11 cellular contexts compared by ENCODE assay signal in the genomic region with DNA sequence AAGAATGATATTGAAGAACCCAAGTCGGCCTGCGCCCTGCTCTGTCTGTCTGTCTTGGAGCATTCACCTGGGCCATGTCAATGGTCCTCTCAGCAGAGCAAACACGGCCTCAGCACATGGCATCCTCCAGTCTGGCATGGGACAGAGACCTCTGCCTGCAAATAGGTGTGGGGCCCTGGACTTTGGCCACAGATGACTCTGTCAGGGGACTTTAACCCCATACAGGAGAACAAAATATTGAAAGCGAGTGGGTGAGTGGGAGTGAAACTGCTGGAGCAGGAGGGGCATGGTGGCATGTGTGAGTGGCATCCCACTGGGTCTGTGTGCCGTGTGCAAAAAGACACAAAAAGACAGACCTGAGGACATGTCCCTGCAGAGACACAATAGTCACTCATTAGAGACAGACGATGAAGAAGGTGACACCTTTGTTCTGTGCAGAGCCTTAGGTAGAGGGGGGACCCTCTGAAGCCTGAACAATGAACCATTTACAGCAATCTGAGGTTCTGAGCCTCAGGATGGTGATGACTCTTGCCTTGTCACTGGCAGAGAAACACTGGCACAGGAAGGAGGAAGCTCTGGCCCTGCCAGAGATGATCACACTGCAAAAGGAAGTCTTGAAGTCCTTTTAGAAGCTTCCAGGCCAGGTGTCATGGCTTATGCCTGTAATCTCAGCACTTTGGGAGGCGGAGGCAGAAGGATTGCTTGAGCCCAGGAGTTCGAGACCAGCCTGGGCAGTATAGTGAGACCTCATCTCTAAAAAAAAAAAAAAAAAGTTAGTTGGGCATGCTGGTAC. TPM values are rescaled to one million over a fixed set of nuclear protein-coding genes. Genes with fewer than 3 reads are reported as not detected.
DNase-seq lines count a peak whose midpoint lies in the region; ATAC-seq, FAIRE-seq and TF ChIP-seq lines count a peak whose summit lies in the region.
"Had no signal": no experiment of that assay in that cellular context is flagged by ENCODE, and none has a peak within 500 bp of the region (broad histone marks: within the 10 kb centered on the region; RNA-seq: fewer than 3 reads in every experiment).

No MANE protein-coding gene starts in this region.

- POLR2A ChIA-PET in activated CD4-positive, alpha-beta memory T cell treated with anti-CD3 and anti-CD28 coated beads, Interleukin-2, amount 10 ng/mL, durations not matched to agents 7 days and 5 days (lab: Charles Lee), result interaction anchor here (0.6 to 14.0 kb wide), 8 partner anchors 8 to 240 kb away, joined by 3 to 153 read pairs (median 4); a partner anchor contains a TSS

- no peaks in the 10 kb centered on the region for H3K9me3 ChIP-seq in esophagus muscularis mucosa
- H3K9me3 ChIP-seq in pancreas, result no peaks in the 10 kb centered on the region
- H3K9me3 ChIP-seq: vagina had no signal

- H3K27me3 ChIP-seq in esophagus muscularis mucosa, result no peaks in the 10 kb centered on the region
- H3K27me3 ChIP-seq in pancreas, result no peaks in the 10 kb centered on the region
- H3K27me3 ChIP-seq: vagina had no signal

- peaks cover 70% of the 10 kb centered on the region for H3K4me1 Mint-ChIP-seq in activated T-cell treated with anti-CD3 and anti-CD28 coated beads, Interleukin-2, amount 50 U/mL, for 4 hours (ENCODE audit: low read depth)
- peaks cover 68% of the 10 kb centered on the region for H3K4me1 Mint-ChIP-seq in activated CD4-positive, alpha-beta memory T cell treated with anti-CD3 and anti-CD28 coated beads, Interleukin-2, amount 10 ng/mL, durations not matched to agents 7 days and 5 days

- no peak for TF ChIP-seq POLR2A in esophagus muscularis mucosa (IDR thresholded peaks at IDR 0.05; ENCODE audit: low read depth)

- H3K36me3 ChIP-seq in esophagus muscularis mucosa, result peaks cover 0 to 8% (median 0%) of the 10 kb centered on the region in 4 donors
- H3K36me3 ChIP-seq in pancreas, result no peaks in the 10 kb centered on the region
- H3K36me3 ChIP-seq: vagina had no signal

- 85% methylated on average over 8 of the region's 8 CpGs for WGBS in esophagus muscularis mucosa
- WGBS in pancreas, 2 donors, result 75 to 81% methylated on average over 8 of the region's 8 CpGs

- H3K36me3 Mint-ChIP-seq in activated T-cell treated with anti-CD3 and anti-CD28 coated beads, Interleukin-2, amount 50 U/mL, for 4 hours (ENCODE audit: insufficient read depth), result peaks cover 1% of the 10 kb centered on the region
- H3K36me3 Mint-ChIP-seq in activated CD4-positive, alpha-beta memory T cell treated with anti-CD3 and anti-CD28 coated beads, Interleukin-2, amount 10 ng/mL, durations not matched to agents 7 days and 5 days (ENCODE audit: low read depth), result peaks cover 24% of the 10 kb centered on the region

- DNase-seq in activated T-cell treated with anti-CD3 and anti-CD28 coated beads, Interleukin-2, amount 50 U/mL, for 4 hours, result no peak
- DNase-seq in activated T-cell treated with anti-CD3 and anti-CD28 coated beads for 4 hours (no peak), esophagus muscularis mucosa (ENCODE audit: extremely low spot score) (no peak), pancreas (no peak), NCI-H1092 treated with DMSO at 0.1 percent for 48 hours (lab: John Stamatoyannopoulos, UW) (no peak), sciatic nerve (ENCODE audit: low spot score) (no peak)
- no peak for DNase-seq in activated CD4-positive, alpha-beta memory T cell treated with anti-CD3 and anti-CD28 coated beads, Interleukin-2, amount 10 ng/mL, durations not matched to agents 7 days and 5 days
- no peak for DNase-seq in stimulated activated naive CD8-positive, alpha-beta T cell treated with anti-CD3 and anti-CD28 coated beads, Interleukin-15, Interleukin-2, amounts not matched to agents 100 U/mL and 50 U/mL, for 24 hours
- DNase-seq: T-helper 9 cell had no signal

- H3K27ac ChIP-seq in esophagus muscularis mucosa (replicated peaks in 1 of 4) (peak overlapping the region; percentile 83 to 92 (median 87)), pancreas (no peak overlapping the region)

- H3K4me3 ChIP-seq in esophagus muscularis mucosa (no peak overlapping the region), pancreas (no peak overlapping the region)

- H3K4me1 ChIP-seq in esophagus muscularis mucosa (peaks cover 15 to 23% (median 22%) of the 10 kb centered on the region in 4 donors), pancreas (peaks cover 0 to 6% (median 0%) of the 10 kb centered on the region in 3 donors)

- ATAC-seq in activated T-cell treated with anti-CD3 and anti-CD28 coated beads, Interleukin-2, amount 50 U/mL, for 4 hours, result no peak
- ATAC-seq in stimulated activated naive CD8-positive, alpha-beta T cell treated with anti-CD3 and anti-CD28 coated beads, Interleukin-15, Interleukin-2, amounts not matched to agents 100 U/mL and 50 U/mL, for 24 hours, result peak; percentile 26
- no peak for ATAC-seq in pancreas
- no peak for ATAC-seq in sciatic nerve

- H3K9me3 Mint-ChIP-seq in activated T-cell treated with anti-CD3 and anti-CD28 coated beads, Interleukin-2, amount 50 U/mL, for 4 hours, result no peaks in the 10 kb centered on the region
- no peaks in the 10 kb centered on the region for H3K9me3 Mint-ChIP-seq in activated CD4-positive, alpha-beta memory T cell treated with anti-CD3 and anti-CD28 coated beads, Interleukin-2, amount 10 ng/mL, durations not matched to agents 7 days and 5 days

- TF ChIP-seq CTCF in esophagus muscularis mucosa (IDR thresholded peaks at IDR 0.05) (no peak), pancreas (IDR thresholded peaks at IDR 0.05) (no peak)

- no peak for TF ChIP-seq EP300 in esophagus muscularis mucosa (IDR thresholded peaks at IDR 0.05)

- H3K27ac Mint-ChIP-seq in activated CD4-positive, alpha-beta memory T cell treated with anti-CD3 and anti-CD28 coated beads, Interleukin-2, amount 10 ng/mL, durations not matched to agents 7 days and 5 days, result peak overlapping the region; percentile 74

- intact Hi-C loops in esophagus muscularis mucosa (cut with DNase I) (loop anchor here (2.0 to 5.0 kb wide), 3 partner anchors 27 to 163 kb away; a partner anchor contains a TSS), pancreas (cut with DNase I) (loop anchor here in 1 of 3 donors (5.0 kb wide), 1 partner anchor 43 kb away; no protein-coding TSS in a partner anchor), sciatic nerve (cut with DNase I) (no loop called here)

- no peak for FAIRE-seq in pancreas (lab: Jason Lieb, UNC)
- FAIRE-seq: endometrium had no signal

- peak overlapping the region; percentile 35 for H3K4me3 Mint-ChIP-seq in activated T-cell treated with anti-CD3 and anti-CD28 coated beads, Interleukin-2, amount 50 U/mL, for 4 hours
- H3K4me3 Mint-ChIP-seq in activated CD4-positive, alpha-beta memory T cell treated with anti-CD3 and anti-CD28 coated beads, Interleukin-2, amount 10 ng/mL, durations not matched to agents 7 days and 5 days, result no peak overlapping the region

- CTCF ChIA-PET in activated CD4-positive, alpha-beta memory T cell treated with anti-CD3 and anti-CD28 coated beads, Interleukin-2, amount 10 ng/mL, durations not matched to agents 7 days and 5 days (lab: Charles Lee), result interaction anchor here (0.5 to 8.6 kb wide), 12 partner anchors 8 to 212 kb away, joined by 3 to 64 read pairs (median 4); a partner anchor contains a TSS

- H3K27me3 Mint-ChIP-seq in activated T-cell treated with anti-CD3 and anti-CD28 coated beads, Interleukin-2, amount 50 U/mL, for 4 hours (ENCODE audit: low read depth), result peaks cover 10% of the 10 kb centered on the region
- H3K27me3 Mint-ChIP-seq in activated CD4-positive, alpha-beta memory T cell treated with anti-CD3 and anti-CD28 coated beads, Interleukin-2, amount 10 ng/mL, durations not matched to agents 7 days and 5 days, result peaks cover 3% of the 10 kb centered on the region

RNA-seq across cellular contexts. Expression of a gene that starts 7.5 kb away (rescaled TPM):
- total RNA-seq in activated T-cell treated with anti-CD3 and anti-CD28 coated beads, Interleukin-2, amount 50 U/mL, for 4 hours, result 100 to 1,000 TPM in 1 of 3 donors, 10 to 100 TPM in 2; 71.1 to 125 (median 86.4) TPM
- 10 to 100 TPM; 91.9 TPM for total RNA-seq in activated CD4-positive, alpha-beta memory T cell treated with anti-CD3 and anti-CD28 coated beads, Interleukin-2, amount 10 ng/mL, durations not matched to agents 7 days and 5 days
- total RNA-seq in esophagus muscularis mucosa, result 1 to 10 TPM; 1.7 to 4.0 (median 2.9) TPM
- under 1 TPM in 5 of 6 donors, not detected in 1; 0.15 to 0.32 (median 0.19) TPM for total RNA-seq in pancreas
- polyA plus RNA-seq in pancreas, result under 1 TPM; 0.70 to 0.91 TPM
- total RNA-seq in sciatic nerve, result 3.4 TPM

RNA-seq across cellular contexts. Expression of a gene that starts 9.5 kb away (rescaled TPM):
- 10 to 100 TPM; 42.0 to 76.9 (median 51.4) TPM for total RNA-seq in activated T-cell treated with anti-CD3 and anti-CD28 coated beads, Interleukin-2, amount 50 U/mL, for 4 hours
- 100 to 1,000 TPM; 324 to 327 TPM for total RNA-seq in activated CD4-positive, alpha-beta memory T cell treated with anti-CD3 and anti-CD28 coated beads, Interleukin-2, amount 10 ng/mL, durations not matched to agents 7 days and 5 days
- 10 to 100 TPM in 2 of 4 donors, 1 to 10 TPM in 2; 6.6 to 16.2 (median 10.1) TPM for total RNA-seq in esophagus muscularis mucosa
- 10 to 100 TPM in 1 of 6 donors, 1 to 10 TPM in 5; 1.2 to 19.9 (median 4.0) TPM for total RNA-seq in pancreas
- 1 to 10 TPM; 1.2 to 2.0 TPM for polyA plus RNA-seq in pancreas
- 20.6 TPM for total RNA-seq in sciatic nerve

RNA-seq across cellular contexts. Expression of a gene that starts 13.7 kb away (rescaled TPM):
- total RNA-seq in activated T-cell treated with anti-CD3 and anti-CD28 coated beads, Interleukin-2, amount 50 U/mL, for 4 hours, result 10 to 100 TPM; 26.3 to 32.6 (median 29.4) TPM
- 10 to 100 TPM; 47.0 to 49.6 TPM for total RNA-seq in activated CD4-positive, alpha-beta memory T cell treated with anti-CD3 and anti-CD28 coated beads, Interleukin-2, amount 10 ng/mL, durations not matched to agents 7 days and 5 days
- 100 to 1,000 TPM; 256 to 419 (median 338) TPM for total RNA-seq in esophagus muscularis mucosa
- total RNA-seq in pancreas, result 100 to 1,000 TPM in 1 of 6 donors, 10 to 100 TPM in 5; 41.0 to 117 (median 58.3) TPM
- 100 to 1,000 TPM; 128 to 276 TPM for polyA plus RNA-seq in pancreas
- total RNA-seq in sciatic nerve, result 352 TPM

RNA-seq across cellular contexts. Expression of a gene that starts 26.9 kb away (rescaled TPM):
- 100 to 1,000 TPM; 185 to 199 (median 189) TPM for total RNA-seq in activated T-cell treated with anti-CD3 and anti-CD28 coated beads, Interleukin-2, amount 50 U/mL, for 4 hours
- 100 to 1,000 TPM; 101 to 108 TPM for total RNA-seq in activated CD4-positive, alpha-beta memory T cell treated with anti-CD3 and anti-CD28 coated beads, Interleukin-2, amount 10 ng/mL, durations not matched to agents 7 days and 5 days
- total RNA-seq in esophagus muscularis mucosa, result 100 to 1,000 TPM; 169 to 247 (median 214) TPM
- 10 to 100 TPM; 38.5 to 63.0 (median 54.0) TPM for total RNA-seq in pancreas
- polyA plus RNA-seq in pancreas, result 100 to 1,000 TPM in 1 of 2 donors, 10 to 100 TPM in 1; 74.7 to 111 TPM
- total RNA-seq in sciatic nerve, result 98.6 TPM

RNA-seq across cellular contexts. Expression of a gene that starts 41.8 kb away (rescaled TPM):
- total RNA-seq in activated T-cell treated with anti-CD3 and anti-CD28 coated beads, Interleukin-2, amount 50 U/mL, for 4 hours, result under 1 TPM in 2 of 3 donors, not detected in 1; 0.08 to 0.38 TPM
- not detected for total RNA-seq in activated CD4-positive, alpha-beta memory T cell treated with anti-CD3 and anti-CD28 coated beads, Interleukin-2, amount 10 ng/mL, durations not matched to agents 7 days and 5 days
- total RNA-seq in esophagus muscularis mucosa, result 10 to 100 TPM in 2 of 4 donors, 1 to 10 TPM in 2; 3.7 to 12.1 (median 10.0) TPM
- total RNA-seq in pancreas, result 1 to 10 TPM in 2 of 6 donors, under 1 TPM in 4; 0.41 to 4.9 (median 0.85) TPM
- 1 to 10 TPM; 5.2 to 8.8 TPM for polyA plus RNA-seq in pancreas
- total RNA-seq in sciatic nerve, result 4.5 TPM

Comparison
In these comparisons a context has a peak if more than half of its experiments do, and no peak if none do; other contexts are left out.
1. H3K27ac ChIP-seq: peak in esophagus muscularis mucosa (4 of 4); none in pancreas (0 of 4).
2. RNA of a gene that starts 7.5 kb away (total RNA-seq): 91.9 TPM in activated CD4-positive, alpha-beta memory T cell treated with anti-CD3 and anti-CD28 coated beads, Interleukin-2, amount 10 ng/mL, durations not matched to agents 7 days and 5 days and 71.1 to 125 TPM in activated T-cell treated with anti-CD3 and anti-CD28 coated beads, Interleukin-2, amount 50 U/mL, for 4 hours; 3.4 TPM in sciatic nerve (single experiment), 1.7 to 4.0 TPM in esophagus muscularis mucosa and 0.15 to 0.32 TPM in pancreas; every median in the first group is over 10 times any median in the second.
3. RNA of a gene that starts 9.5 kb away (total RNA-seq): 324 to 327 TPM in activated CD4-positive, alpha-beta memory T cell treated with anti-CD3 and anti-CD28 coated beads, Interleukin-2, amount 10 ng/mL, durations not matched to agents 7 days and 5 days; 42.0 to 76.9 TPM in activated T-cell treated with anti-CD3 and anti-CD28 coated beads, Interleukin-2, amount 50 U/mL, for 4 hours, 20.6 TPM in sciatic nerve (single experiment), 6.6 to 16.2 TPM in esophagus muscularis mucosa and 1.2 to 19.9 TPM in pancreas; every median in the first group is over 4 times any median in the second.